9 cellular contexts compared by ENCODE assay signal in the genomic region with DNA sequence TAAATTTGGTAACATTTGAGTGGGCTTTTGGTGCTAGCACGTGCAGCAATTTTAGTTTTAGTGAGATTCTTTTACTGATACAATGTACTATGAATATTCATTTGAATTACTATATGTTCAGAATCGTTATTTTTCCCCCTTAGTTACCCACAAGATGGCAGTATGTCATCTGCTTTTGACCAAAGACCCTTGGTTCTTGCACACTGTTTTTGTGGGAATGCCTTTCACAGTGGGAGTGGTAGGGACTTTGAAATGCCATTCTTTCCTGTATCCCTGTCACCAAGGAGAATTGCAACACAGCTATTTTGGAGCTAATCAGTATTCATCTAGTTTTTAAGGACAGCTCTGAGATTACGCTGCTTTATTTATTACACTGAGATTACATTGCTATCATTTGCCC. TPM values are rescaled to one million over a fixed set of nuclear protein-coding genes. Genes with fewer than 3 reads are reported as not detected.
DNase-seq lines count a peak whose midpoint lies in the region; ATAC-seq and TF ChIP-seq lines count a peak whose summit lies in the region.
"Had no signal": no experiment of that assay in that cellular context is flagged by ENCODE, and none has a peak within 500 bp of the region (broad histone marks: within the 10 kb centered on the region; RNA-seq: fewer than 3 reads in every experiment).

No MANE protein-coding gene starts in this region.

- peak; percentile 13 for DNase-seq in HT1080 (ENCODE audit: low read depth)
- peak; percentile 51 for DNase-seq in inferior parietal cortex (ENCODE audit: extremely low spot score)
- no peak for DNase-seq in uterus
- no peak for DNase-seq in ecto neural progenitor cell (ENCODE audit: low spot score)
- DNase-seq: activated CD8-positive, alpha-beta memory T cell treated with anti-CD3 and anti-CD28 coated beads, Interleukin-2, amount 50 U/mL, for 48 hours had no signal

- TF ChIP-seq CTCF in C4-2B (conservative IDR thresholded peaks at IDR 0.05) (peak; percentile 60), SU-DHL-6 (IDR thresholded peaks at IDR 0.05; ENCODE audit: insufficient read depth, low read length, poor library complexity, severe bottlenecking) (peak; percentile 19), uterus (IDR thresholded peaks at IDR 0.05) (no peak)

- H3K79me2 ChIP-seq in SU-DHL-6 (ENCODE audit: insufficient read depth, low read length), result no peaks in the 10 kb centered on the region

- H3K27ac ChIP-seq in C4-2B, result no peak overlapping the region
- no peak overlapping the region for H3K27ac ChIP-seq in SU-DHL-6 (ENCODE audit: low read depth, low read length)
- H3K27ac ChIP-seq in uterus, result no peak overlapping the region

- peaks cover 26% of the 10 kb centered on the region for H3K36me3 ChIP-seq in SU-DHL-6 (ENCODE audit: low read length)
- H3K36me3 ChIP-seq in uterus, result no peaks in the 10 kb centered on the region

- H3K4me3 ChIP-seq in SU-DHL-6 (ENCODE audit: insufficient read depth, low read length, poor library complexity, severe bottlenecking) (no peak overlapping the region), uterus (no peak overlapping the region)

- H3F3A ChIP-seq in SU-DHL-6 (ENCODE audit: insufficient read depth), result peaks cover 5% of the 10 kb centered on the region; the same call in 1 of the 2 replicates

- H3K27me3 ChIP-seq in SU-DHL-6 (ENCODE audit: low read length) (no peaks in the 10 kb centered on the region), uterus (no peaks in the 10 kb centered on the region)

- no peak overlapping the region for H3K4me2 ChIP-seq in SU-DHL-6 (ENCODE audit: low read depth, low read length, poor library complexity, severe bottlenecking)

- no peak for ATAC-seq in GM18861 (IDR thresholded peaks at IDR 0.05; ENCODE audit: unreplicated experiment)
- ATAC-seq in GM19324 (IDR thresholded peaks at IDR 0.05; ENCODE audit: low FRiP score, unreplicated experiment), result no peak

- H4K20me1 ChIP-seq in SU-DHL-6 (ENCODE audit: low read depth, low read length), result no peaks in the 10 kb centered on the region

- H3K9me3 ChIP-seq in SU-DHL-6 (ENCODE audit: insufficient read depth, low read length) (no peaks in the 10 kb centered on the region), uterus (no peaks in the 10 kb centered on the region)

- no peaks in the 10 kb centered on the region for H3K9me2 ChIP-seq in SU-DHL-6 (replicated peaks; ENCODE audit: insufficient read depth, low read length)

- TF ChIP-seq POLR2A in uterus (IDR thresholded peaks at IDR 0.05), result no peak

- intact Hi-C loops in uterus (cut with DNase I; ENCODE audit: low total_unique reads), result no loop called here

- H3K4me1 ChIP-seq in uterus, result no peaks in the 10 kb centered on the region

- no peak overlapping the region for H2AFZ ChIP-seq in SU-DHL-6 (ENCODE audit: low read depth, low read length, severe bottlenecking)

- H3K9ac ChIP-seq in SU-DHL-6 (ENCODE audit: low read length), result no peak overlapping the region

RNA-seq across cellular contexts. Expression of gene SEC23IP, which starts 40.6 kb away (rescaled TPM):
- 36.2 and 45.4 TPM in 2 replicates for total RNA-seq in HT1080 (2014; rRNA removed; shearing (Covaris generic))
- 28.4 and 31.3 TPM in 2 replicates for polyA plus RNA-seq in HT1080 (2015; cell fraction: cytosol; rRNA removed)
- 77.4 and 81.0 TPM in 2 replicates for polyA plus RNA-seq in HT1080 (2015; cell fraction: nucleus; rRNA removed)
- 10 to 100 TPM in 3 of 4 donors, 1 to 10 TPM in 1; 8.7 to 70.9 (median 26.5) TPM for total RNA-seq in uterus

Comparison
In these comparisons a context has a peak if more than half of its experiments do, and no peak if none do; other contexts are left out.
1. CTCF ChIP-seq: peak in C4-2B (single experiment) and SU-DHL-6 (single experiment); none in uterus (0 of 4).
2. DNase-seq: peak in HT1080 (single experiment) and inferior parietal cortex (single experiment); none in uterus (0 of 2) and ecto neural progenitor cell (single experiment).